ENCODE assay signal across 1 cellular context in the genomic region with DNA sequence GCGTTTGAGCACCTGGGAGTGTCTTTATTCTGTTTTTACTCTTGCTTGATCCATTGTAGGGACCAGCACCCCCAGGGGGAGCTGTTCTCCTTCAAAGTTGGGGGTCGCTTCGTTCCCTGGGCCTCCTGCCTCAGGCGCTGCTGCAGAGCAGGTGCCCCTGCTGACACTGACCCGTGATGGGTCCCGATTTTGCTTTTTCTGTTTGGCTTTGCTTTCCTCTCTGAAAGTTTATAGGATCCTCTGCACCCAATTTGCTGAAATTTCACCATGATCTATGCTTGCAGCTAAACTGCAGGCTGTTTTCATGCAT.
TF ChIP-seq lines count a peak whose summit lies in the region.

No MANE protein-coding gene starts in this region.

TF ChIP-seq in GM12878, 131 proteins besides CTCF, POLR2A, EP300 and RAD21:
- no peak for TF ChIP-seq ZNF24 (IDR thresholded peaks at IDR 0.05)
- no peak for TF ChIP-seq NFYA (IDR thresholded peaks at IDR 0.05; ENCODE audit: borderline replicate concordance, low read depth, low read length)
- no peak for TF ChIP-seq EED (IDR thresholded peaks at IDR 0.05; ENCODE audit: low read depth)
- TF ChIP-seq, protein P1, sequence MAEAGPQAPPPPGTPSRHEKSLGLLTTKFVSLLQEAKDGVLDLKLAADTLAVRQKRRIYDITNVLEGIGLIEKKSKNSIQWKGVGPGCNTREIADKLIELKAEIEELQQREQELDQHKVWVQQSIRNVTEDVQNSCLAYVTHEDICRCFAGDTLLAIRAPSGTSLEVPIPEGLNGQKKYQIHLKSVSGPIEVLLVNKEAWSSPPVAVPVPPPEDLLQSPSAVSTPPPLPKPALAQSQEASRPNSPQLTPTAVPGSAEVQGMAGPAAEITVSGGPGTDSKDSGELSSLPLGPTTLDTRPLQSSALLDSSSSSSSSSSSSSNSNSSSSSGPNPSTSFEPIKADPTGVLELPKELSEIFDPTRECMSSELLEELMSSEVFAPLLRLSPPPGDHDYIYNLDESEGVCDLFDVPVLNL (IDR thresholded peaks at IDR 0.05; ENCODE audit: low read depth, low read length): no peak
- no peak for TF ChIP-seq SMARCA5 (IDR thresholded peaks at IDR 0.05)
- TF ChIP-seq MTA2 (IDR thresholded peaks at IDR 0.05; ENCODE audit: low read depth): no peak
- no peak for TF ChIP-seq ZSCAN29 (IDR thresholded peaks at IDR 0.05)
- TF ChIP-seq TARDBP (IDR thresholded peaks at IDR 0.05; ENCODE audit: borderline replicate concordance): no peak
- TF ChIP-seq TAF1 (IDR thresholded peaks at IDR 0.05; ENCODE audit: borderline replicate concordance, low read depth, low read length): no peak
- no peak for TF ChIP-seq ZBED1 (IDR thresholded peaks at IDR 0.05; ENCODE audit: borderline replicate concordance)
- TF ChIP-seq GABPA (IDR thresholded peaks at IDR 0.05; ENCODE audit: low read depth): no peak
- no peak for TF ChIP-seq RELA (IDR thresholded peaks at IDR 0.05; ENCODE audit: borderline replicate concordance, partially characterized antibody)
- TF ChIP-seq, protein P2, sequence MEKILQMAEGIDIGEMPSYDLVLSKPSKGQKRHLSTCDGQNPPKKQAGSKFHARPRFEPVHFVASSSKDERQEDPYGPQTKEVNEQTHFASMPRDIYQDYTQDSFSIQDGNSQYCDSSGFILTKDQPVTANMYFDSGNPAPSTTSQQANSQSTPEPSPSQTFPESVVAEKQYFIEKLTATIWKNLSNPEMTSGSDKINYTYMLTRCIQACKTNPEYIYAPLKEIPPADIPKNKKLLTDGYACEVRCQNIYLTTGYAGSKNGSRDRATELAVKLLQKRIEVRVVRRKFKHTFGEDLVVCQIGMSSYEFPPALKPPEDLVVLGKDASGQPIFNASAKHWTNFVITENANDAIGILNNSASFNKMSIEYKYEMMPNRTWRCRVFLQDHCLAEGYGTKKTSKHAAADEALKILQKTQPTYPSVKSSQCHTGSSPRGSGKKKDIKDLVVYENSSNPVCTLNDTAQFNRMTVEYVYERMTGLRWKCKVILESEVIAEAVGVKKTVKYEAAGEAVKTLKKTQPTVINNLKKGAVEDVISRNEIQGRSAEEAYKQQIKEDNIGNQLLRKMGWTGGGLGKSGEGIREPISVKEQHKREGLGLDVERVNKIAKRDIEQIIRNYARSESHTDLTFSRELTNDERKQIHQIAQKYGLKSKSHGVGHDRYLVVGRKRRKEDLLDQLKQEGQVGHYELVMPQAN (conservative IDR thresholded peaks at IDR 0.05): no peak
